8 cellular contexts compared by ENCODE assay signal in genomic region chr7:157397751-157398691, GRCh38.
DNase-seq lines count a peak whose midpoint lies in the region; ATAC-seq and TF ChIP-seq lines count a peak whose summit lies in the region.

No MANE protein-coding gene starts in this region.

- peaks cover 4% of the 10 kb centered on the region for H3K4me1 ChIP-seq in stomach smooth muscle (ENCODE audit: control insufficient read depth, insufficient read depth, low read length)

- TF ChIP-seq POLR2A in lower leg skin (IDR thresholded peaks at IDR 0.05), result no peak

- no peak for ATAC-seq in GM18873 (IDR thresholded peaks at IDR 0.05; ENCODE audit: low FRiP score, unreplicated experiment)

- 50% methylated on average over 23 of the region's 23 CpGs for WGBS in lower leg skin, 2 donors

- H3K9ac ChIP-seq in stomach smooth muscle (ENCODE audit: low read length in 2 of 2), result no peak overlapping the region

- peak; percentile 45 for TF ChIP-seq CTCF in GM06990 (IDR thresholded peaks at IDR 0.05; ENCODE audit: insufficient read depth, low read length, poor library complexity, severe bottlenecking)
- TF ChIP-seq CTCF in lower leg skin (IDR thresholded peaks at IDR 0.05), result no peak

- no peaks in the 10 kb centered on the region for H3K9me3 ChIP-seq in stomach smooth muscle (ENCODE audit: control insufficient read depth in 2 of 2, low read length in 2 of 2)

- peak; percentile 35 for DNase-seq in ACHN
- no peak for DNase-seq in GM06990 (ENCODE audit: extremely low read depth, insufficient read length)
- DNase-seq in NCI-H2171 (lab: John Stamatoyannopoulos, UW), result peak; percentile 11
- peak; percentile 85 for DNase-seq in amniotic epithelial cell (ENCODE audit: low read depth)
- peak; percentile 65 for DNase-seq in iPS-NIHi11 (ENCODE audit: low spot score)
- DNase-seq in lower leg skin (ENCODE audit: low spot score in 2 of 2), result no peak

- H3K4me3 ChIP-seq in GM06990 (replicated peaks; ENCODE audit: low read depth, low read length), result no peak overlapping the region
- H3K4me3 ChIP-seq in stomach smooth muscle (ENCODE audit: low read length in 2 of 2), result peak overlapping the region in 1 of 2 donors; percentile 35
- no peak overlapping the region for H3K4me3 ChIP-seq in lower leg skin (ENCODE audit: low read depth, poor library complexity, severe bottlenecking)

- peaks cover 18% of the 10 kb centered on the region for H3K36me3 ChIP-seq in GM06990 (ENCODE audit: control insufficient read depth, insufficient read depth, low read length)
- peaks cover 4 to 8% of the 10 kb centered on the region in 2 donors for H3K36me3 ChIP-seq in stomach smooth muscle (ENCODE audit: control insufficient read depth in 2 of 2, insufficient read depth in 2 of 2, low read length in 2 of 2)

- peak overlapping the region; percentile 41 for H3K27ac ChIP-seq in stomach smooth muscle (ENCODE audit: low read length)

- intact Hi-C loops in lower leg skin (cut with DNase I; ENCODE audit: low total_unique reads), result no loop called here

- H3K27me3 ChIP-seq in GM06990 (replicated peaks; ENCODE audit: control insufficient read depth, insufficient read depth, low read length) (no peaks in the 10 kb centered on the region), stomach smooth muscle (ENCODE audit: control insufficient read depth in 1 of 2, insufficient read depth in 2 of 2, low read length in 2 of 2) (no peaks in the 10 kb centered on the region)

- in situ Hi-C loops in ACHN (cut with HindIII; ENCODE audit: low pct_ligation_motif_present, low pct_unique_long_range_greater_than_20kb, low sequenced_read_pairs), result no loop called here

Comparison
In these comparisons a context has a peak if more than half of its experiments do, and no peak if none do; other contexts are left out.
1. DNase-seq: peak in ACHN (single experiment), NCI-H2171 (single experiment), amniotic epithelial cell (single experiment) and iPS-NIHi11 (single experiment); none in GM06990 (single experiment) and lower leg skin (0 of 2).